ENCODE assay signal across 19 cellular contexts in the genomic region with DNA sequence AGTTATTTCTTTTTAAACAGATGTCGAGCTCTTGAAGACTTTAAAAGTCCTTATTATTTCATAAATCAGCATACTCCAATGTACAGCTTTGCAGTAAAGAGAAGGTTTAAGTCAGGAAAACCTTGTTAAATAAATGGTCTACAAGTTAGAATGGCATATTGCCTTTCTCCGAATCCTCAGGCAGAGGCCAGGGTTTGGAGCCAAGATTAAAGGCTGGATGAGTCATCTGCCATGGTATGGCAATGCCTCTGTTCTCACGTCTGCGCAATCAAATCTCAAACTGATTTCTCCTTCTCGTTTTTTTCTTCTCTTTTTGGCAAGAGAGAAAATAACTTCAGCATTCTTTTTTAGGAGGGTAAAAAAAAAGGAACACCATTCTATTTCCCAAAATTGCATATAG. TPM values are rescaled to one million over a fixed set of nuclear protein-coding genes. Genes with fewer than 3 reads are reported as not detected.
DNase-seq lines count a peak whose midpoint lies in the region; ATAC-seq, FAIRE-seq and TF ChIP-seq lines count a peak whose summit lies in the region.
"Had no signal": no experiment of that assay in that cellular context is flagged by ENCODE, and none has a peak within 500 bp of the region (broad histone marks: within the 10 kb centered on the region; RNA-seq: fewer than 3 reads in every experiment).

No MANE protein-coding gene starts in this region.

- H3K9me3 ChIP-seq in right atrium auricular region (no peaks in the 10 kb centered on the region), fibroblast of lung (ENCODE audit: control insufficient read depth, insufficient read depth, low read depth, low read length) (no peaks in the 10 kb centered on the region), transverse colon (no peaks in the 10 kb centered on the region)
- H3K9me3 ChIP-seq: left ventricle myocardium inferior had no signal

- no peaks in the 10 kb centered on the region for H3K79me2 ChIP-seq in fibroblast of lung (ENCODE audit: control insufficient read depth, insufficient read depth, low read length)

- intact Hi-C loops in left ventricle myocardium superior (cut with micrococcal nuclease): no loop called here
- intact Hi-C loops in transverse colon (cut with DNase I; ENCODE audit: low total_unique reads): no loop called here

- no peak overlapping the region for H3K4me3 Mint-ChIP-seq in activated CD8-positive, alpha-beta memory T cell treated with anti-CD3 and anti-CD28 coated beads, Interleukin-2, amount 10 ng/mL, durations not matched to agents 7 days and 5 days
- H3K4me3 Mint-ChIP-seq: activated T-cell treated with anti-CD3 and anti-CD28 coated beads, Interleukin-2, amount 50 U/mL, for 72 hours; central memory CD8-positive, alpha-beta T cell; naive B cell; stimulated activated naive CD8-positive, alpha-beta T cell treated with anti-CD3 and anti-CD28 coated beads, Interleukin-15, Interleukin-2, amounts not matched to agents 100 ng/mL and 50 ng/mL, for 24 hours had no signal

- TF ChIP-seq EP300 in transverse colon (IDR thresholded peaks at IDR 0.05; ENCODE audit: low read depth): no peak

- in situ Hi-C loops in transverse colon (cut with MboI; ENCODE audit: low pct_ligation_motif_present in 1 of 4, low pct_unique_long_range_greater_than_20kb in 1 of 4, low sequenced_read_pairs in 3 of 4): no loop called here

- H3K27ac ChIP-seq in right atrium auricular region (peak overlapping the region; percentile 36 to 97), fibroblast of lung (ENCODE audit: insufficient read depth, low read length) (no peak overlapping the region), transverse colon (no peak overlapping the region)
- H3K27ac ChIP-seq: left ventricle myocardium inferior had no signal

- no peak overlapping the region for H3K4me2 ChIP-seq in fibroblast of lung (ENCODE audit: extremely low read depth, insufficient read depth, low read length)

- ATAC-seq in left ventricle myocardium superior: no peak
- peak; percentile 57; the same call in 2 of the 3 replicates for ATAC-seq in SK-N-SH treated with all-trans-retinoic acid at 6 μM for 48 hours
- ATAC-seq in activated CD8-positive, alpha-beta memory T cell treated with anti-CD3 and anti-CD28 coated beads, Interleukin-2, amount 10 ng/mL, durations not matched to agents 7 days and 5 days: no peak
- no peak for ATAC-seq in HG03457 (IDR thresholded peaks at IDR 0.05; ENCODE audit: unreplicated experiment)
- ATAC-seq: activated T-cell treated with anti-CD3 and anti-CD28 coated beads, Interleukin-2, amount 50 U/mL, for 72 hours had no signal

- H3K4me3 ChIP-seq in right atrium auricular region (no peak overlapping the region), fibroblast of lung (replicated peaks in 1 of 4; ENCODE audit: control extremely low read depth in 1 of 4, insufficient read depth in 1 of 4, low read depth in 3 of 4, low read length in 4 of 4) (no peak overlapping the region), transverse colon (no peak overlapping the region)
- H3K4me3 ChIP-seq: left ventricle myocardium inferior had no signal

- CTCF ChIA-PET in activated CD8-positive, alpha-beta memory T cell treated with anti-CD3 and anti-CD28 coated beads, Interleukin-2, amount 10 ng/mL, durations not matched to agents 7 days and 5 days (lab: Charles Lee): no interaction called here

- TF ChIP-seq CTCF in right atrium auricular region (IDR thresholded peaks at IDR 0.05): no peak
- TF ChIP-seq CTCF in fibroblast of lung (conservative IDR thresholded peaks at IDR 0.05 in 1 of 2, IDR thresholded peaks at IDR 0.05 in 1 of 2; ENCODE audit: low read depth in 1 of 2, low read length in 2 of 2): no peak
- no peak for TF ChIP-seq CTCF in transverse colon (IDR thresholded peaks at IDR 0.05)

- H3K4me1 ChIP-seq in right atrium auricular region (peaks cover 0 to 28% of the 10 kb centered on the region in 2 donors), fibroblast of lung (ENCODE audit: control insufficient read depth, extremely low read depth, insufficient read depth, low read length) (no peaks in the 10 kb centered on the region), transverse colon (peaks cover 6 to 18% (median 15%) of the 10 kb centered on the region in 4 donors)

- H3K4me1 Mint-ChIP-seq in activated CD8-positive, alpha-beta memory T cell treated with anti-CD3 and anti-CD28 coated beads, Interleukin-2, amount 10 ng/mL, durations not matched to agents 7 days and 5 days: no peaks in the 10 kb centered on the region
- H3K4me1 Mint-ChIP-seq: central memory CD8-positive, alpha-beta T cell had no signal

- no peak for TF ChIP-seq POLR2A in transverse colon (IDR thresholded peaks at IDR 0.05)

- no peak overlapping the region for H3K9ac ChIP-seq in fibroblast of lung (ENCODE audit: insufficient read depth, low read length)

- H3K36me3 Mint-ChIP-seq in activated CD8-positive, alpha-beta memory T cell treated with anti-CD3 and anti-CD28 coated beads, Interleukin-2, amount 10 ng/mL, durations not matched to agents 7 days and 5 days: no peaks in the 10 kb centered on the region
- H3K36me3 Mint-ChIP-seq: naive B cell had no signal

- peaks cover 13% of the 10 kb centered on the region for H3K27me3 Mint-ChIP-seq in activated CD8-positive, alpha-beta memory T cell treated with anti-CD3 and anti-CD28 coated beads, Interleukin-2, amount 10 ng/mL, durations not matched to agents 7 days and 5 days
- H3K27me3 Mint-ChIP-seq: central memory CD8-positive, alpha-beta T cell; progenitor cell of endocrine pancreas had no signal

- H3K27ac Mint-ChIP-seq in activated CD8-positive, alpha-beta memory T cell treated with anti-CD3 and anti-CD28 coated beads, Interleukin-2, amount 10 ng/mL, durations not matched to agents 7 days and 5 days: no peak overlapping the region
- H3K27ac Mint-ChIP-seq: activated T-cell treated with anti-CD3 and anti-CD28 coated beads, Interleukin-2, amount 50 U/mL, for 72 hours; naive B cell; progenitor cell of endocrine pancreas; stimulated activated naive CD8-positive, alpha-beta T cell treated with anti-CD3 and anti-CD28 coated beads, Interleukin-15, Interleukin-2, amounts not matched to agents 100 ng/mL and 50 ng/mL, for 24 hours had no signal

- 40 to 45% methylated on average over 2 to 5 of the region's 5 CpGs for WGBS in transverse colon (ENCODE audit: low coverage in 1 of 2), 2 donors

- no peak overlapping the region for H2AFZ ChIP-seq in fibroblast of lung (ENCODE audit: low read length)

- H3K27me3 ChIP-seq in right atrium auricular region (no peaks in the 10 kb centered on the region), fibroblast of lung (ENCODE audit: control insufficient read depth, insufficient read depth, low read length) (no peaks in the 10 kb centered on the region), transverse colon (peaks cover 10% of the 10 kb centered on the region)

- H4K20me1 ChIP-seq in fibroblast of lung (ENCODE audit: control insufficient read depth, extremely low read depth, insufficient read depth, low read length): no peaks in the 10 kb centered on the region

- H3K36me3 ChIP-seq in right atrium auricular region (no peaks in the 10 kb centered on the region), fibroblast of lung (ENCODE audit: control insufficient read depth, insufficient read depth, low read length) (no peaks in the 10 kb centered on the region), transverse colon (no peaks in the 10 kb centered on the region)
- H3K36me3 ChIP-seq: left ventricle myocardium inferior had no signal

- peaks cover 2% of the 10 kb centered on the region for H3K9me3 Mint-ChIP-seq in activated CD8-positive, alpha-beta memory T cell treated with anti-CD3 and anti-CD28 coated beads, Interleukin-2, amount 10 ng/mL, durations not matched to agents 7 days and 5 days (ENCODE audit: low read depth)
- H3K9me3 Mint-ChIP-seq: activated T-cell treated with anti-CD3 and anti-CD28 coated beads, Interleukin-2, amount 50 U/mL, for 72 hours; stimulated activated naive CD8-positive, alpha-beta T cell treated with anti-CD3 and anti-CD28 coated beads, Interleukin-15, Interleukin-2, amounts not matched to agents 100 ng/mL and 50 ng/mL, for 24 hours had no signal

- FAIRE-seq in urothelium cell line (lab: Jason Lieb, UNC): no peak

- DNase-seq in right atrium auricular region (ENCODE audit: low spot score): no peak
- DNase-seq in left ventricle myocardium superior: no peak
- DNase-seq in fibroblast of lung (ENCODE audit: low read depth in 2 of 2): peak; percentile 2
- peak; percentile 43 for DNase-seq in urothelium cell line (ENCODE audit: low spot score)
- DNase-seq in activated CD8-positive, alpha-beta memory T cell treated with anti-CD3 and anti-CD28 coated beads, Interleukin-2, amount 10 ng/mL, durations not matched to agents 7 days and 5 days: no peak
- no peak for DNase-seq in transverse colon
- DNase-seq: activated CD4-positive, alpha-beta T cell treated with anti-CD3 and anti-CD28 coated beads, Interleukin-2, amount 50 U/mL, for 48 hours; activated T-cell treated with anti-CD3 and anti-CD28 coated beads, Interleukin-2, amount 50 U/mL, for 72 hours; DMS79 treated with DMSO at 0.1 percent for 48 hours; foreskin melanocyte; KBM-7; left ventricle myocardium inferior; naive B cell had no signal

TF ChIP-seq in SK-N-SH treated with all-trans-retinoic acid at 6 μM for 48 hours, 23 proteins besides CTCF, POLR2A, EP300 and RAD21 (continues in another document):
- TF ChIP-seq, protein P1, sequence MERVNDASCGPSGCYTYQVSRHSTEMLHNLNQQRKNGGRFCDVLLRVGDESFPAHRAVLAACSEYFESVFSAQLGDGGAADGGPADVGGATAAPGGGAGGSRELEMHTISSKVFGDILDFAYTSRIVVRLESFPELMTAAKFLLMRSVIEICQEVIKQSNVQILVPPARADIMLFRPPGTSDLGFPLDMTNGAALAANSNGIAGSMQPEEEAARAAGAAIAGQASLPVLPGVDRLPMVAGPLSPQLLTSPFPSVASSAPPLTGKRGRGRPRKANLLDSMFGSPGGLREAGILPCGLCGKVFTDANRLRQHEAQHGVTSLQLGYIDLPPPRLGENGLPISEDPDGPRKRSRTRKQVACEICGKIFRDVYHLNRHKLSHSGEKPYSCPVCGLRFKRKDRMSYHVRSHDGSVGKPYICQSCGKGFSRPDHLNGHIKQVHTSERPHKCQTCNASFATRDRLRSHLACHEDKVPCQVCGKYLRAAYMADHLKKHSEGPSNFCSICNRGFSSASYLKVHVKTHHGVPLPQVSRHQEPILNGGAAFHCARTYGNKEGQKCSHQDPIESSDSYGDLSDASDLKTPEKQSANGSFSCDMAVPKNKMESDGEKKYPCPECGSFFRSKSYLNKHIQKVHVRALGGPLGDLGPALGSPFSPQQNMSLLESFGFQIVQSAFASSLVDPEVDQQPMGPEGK (CRISPR knock-in tag; IDR thresholded peaks at IDR 0.05; ENCODE audit: borderline replicate concordance): no peak
- no peak for TF ChIP-seq TOX (CRISPR knock-in tag; IDR thresholded peaks at IDR 0.05; ENCODE audit: borderline replicate concordance)
- no peak for TF ChIP-seq ZFP3 (CRISPR knock-in tag; IDR thresholded peaks at IDR 0.05)

RNA-seq across cellular contexts. Expression of a gene that starts 5.6 kb away (rescaled TPM):
- total RNA-seq in right atrium auricular region (10 to 100 TPM; 46.5 to 73.3 TPM), left ventricle myocardium superior (2.0 TPM), fibroblast of lung (not detected in 2 replicates), transverse colon (1 to 10 TPM in 1 of 4 donors, under 1 TPM in 2, not detected in 1; 0.40 to 1.3 (median 0.55) TPM)
- polyA plus RNA-seq in fibroblast of lung: not detected in 2 replicates
- not detected in 2 replicates for polyA plus RNA-seq in fibroblast of lung (2012)
- polyA minus RNA-seq in fibroblast of lung (ENCODE audit: low replicate concordance): not detected in 2 replicates
- not detected for total RNA-seq in activated CD8-positive, alpha-beta memory T cell treated with anti-CD3 and anti-CD28 coated beads, Interleukin-2, amount 10 ng/mL, durations not matched to agents 7 days and 5 days
- total RNA-seq: activated T-cell treated with anti-CD3 and anti-CD28 coated beads, Interleukin-2, amount 50 U/mL, for 72 hours; OCI-LY7 had no signal

Comparison
In these comparisons a context has a peak if more than half of its experiments do, and no peak if none do; other contexts are left out.
1. RNA of a gene that starts 5.6 kb away (total RNA-seq): 46.5 to 73.3 TPM in right atrium auricular region; 2.0 TPM in left ventricle myocardium superior (single experiment), 0.40 to 1.3 TPM in transverse colon, not detected in fibroblast of lung and not detected in activated CD8-positive, alpha-beta memory T cell treated with anti-CD3 and anti-CD28 coated beads, Interleukin-2, amount 10 ng/mL, durations not matched to agents 7 days and 5 days; every median in the first group is over 10 times any median in the second.
2. DNase-seq: peak in fibroblast of lung (2 of 2) and urothelium cell line (single experiment); none in right atrium auricular region (single experiment), left ventricle myocardium superior (single experiment), activated CD8-positive, alpha-beta memory T cell treated with anti-CD3 and anti-CD28 coated beads, Interleukin-2, amount 10 ng/mL, durations not matched to agents 7 days and 5 days (single experiment) and transverse colon (single experiment).
3. H3K27ac ChIP-seq: peak in right atrium auricular region (2 of 2); none in fibroblast of lung (single experiment) and transverse colon (0 of 4).